1 cellular context compared by ENCODE assay signal in the genomic region with DNA sequence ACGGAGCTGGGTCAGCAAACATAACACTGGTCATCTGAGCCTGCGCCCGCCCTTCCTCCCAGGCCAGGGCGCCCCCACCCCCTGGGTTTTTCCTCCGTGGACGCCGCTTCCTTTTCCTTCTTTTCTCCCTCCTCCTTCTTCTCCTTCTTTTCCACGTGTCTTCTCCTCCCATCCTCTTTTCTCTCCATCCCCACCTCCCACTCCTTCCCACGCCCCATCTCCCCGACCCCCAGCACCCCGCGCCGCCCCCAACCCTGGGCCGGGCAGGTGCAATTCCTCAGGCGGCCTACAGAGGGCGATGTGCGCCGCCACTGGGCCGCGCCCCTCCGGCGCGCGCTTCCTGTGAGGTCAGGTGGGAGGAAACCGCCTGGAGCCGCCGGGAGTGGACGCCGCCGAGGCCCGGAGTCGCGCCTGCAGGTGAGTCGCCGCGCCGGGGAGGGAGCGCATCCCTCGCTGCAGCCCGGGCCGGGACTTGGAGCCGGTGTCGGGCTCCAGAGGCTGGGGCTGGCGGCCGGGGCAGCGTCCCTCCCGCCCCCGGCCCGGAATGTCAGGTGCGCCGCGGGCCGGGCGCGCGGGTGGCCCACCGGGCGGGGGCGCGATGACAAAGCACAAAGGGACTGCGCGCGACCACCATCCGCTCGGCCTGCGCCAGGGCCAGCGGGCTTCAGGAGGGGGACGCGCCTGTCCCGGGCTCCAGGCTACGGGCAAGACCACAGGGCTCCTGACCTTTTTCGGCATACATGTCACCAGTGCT.
TF ChIP-seq lines count a peak whose summit lies in the region.

A gene with protein sequence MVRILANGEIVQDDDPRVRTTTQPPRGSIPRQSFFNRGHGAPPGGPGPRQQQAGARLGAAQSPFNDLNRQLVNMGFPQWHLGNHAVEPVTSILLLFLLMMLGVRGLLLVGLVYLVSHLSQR (plus strand): TSS at position 351 of the 754 bp plus-strand sequence. CDS start 1,497 bp downstream, outside the sequence.

TF ChIP-seq in H1, 55 proteins besides CTCF, POLR2A, EP300 and RAD21 (continued from another document):
- TF ChIP-seq, protein P1, sequence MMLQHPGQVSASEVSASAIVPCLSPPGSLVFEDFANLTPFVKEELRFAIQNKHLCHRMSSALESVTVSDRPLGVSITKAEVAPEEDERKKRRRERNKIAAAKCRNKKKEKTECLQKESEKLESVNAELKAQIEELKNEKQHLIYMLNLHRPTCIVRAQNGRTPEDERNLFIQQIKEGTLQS (IDR thresholded peaks at IDR 0.05; ENCODE audit: insufficient read depth, low read depth, low read length) = 0 out of 2 replicates have a peak, but pooled peaks have one; percentile 17
- TF ChIP-seq TAF7 (optimal IDR thresholded peaks at IDR 0.05; ENCODE audit: borderline replicate concordance, low read depth, low read length) (peak; percentile 38), YY1 (IDR thresholded peaks at IDR 0.05; ENCODE audit: low read depth, low read length) (0 out of 2 replicates have a peak, but pooled peaks have one; percentile 26), SIN3A (conservative IDR thresholded peaks at IDR 0.05 in 1 of 2, IDR thresholded peaks at IDR 0.05 in 1 of 2; ENCODE audit: low read depth in 1 of 2, low read length in 2 of 2) (peak in 1 of 2 experiments; percentile 61; a peak in 1 of 4 replicates), CHD1 (IDR thresholded peaks at IDR 0.05; ENCODE audit: low read depth, low read length) (no peak), CREB1 (IDR thresholded peaks at IDR 0.05) (peak; percentile 30; the same call in 1 of the 2 replicates), JUND (IDR thresholded peaks at IDR 0.05; ENCODE audit: low read length) (no peak), RNF2 (IDR thresholded peaks at IDR 0.05; ENCODE audit: borderline replicate concordance, low read depth, low read length, missing control alignments, poor library complexity, severe bottlenecking) (no peak), ZNF274 (IDR thresholded peaks at IDR 0.05; ENCODE audit: borderline replicate concordance, extremely low read depth, low read length) (no peak), CTBP2 (IDR thresholded peaks at IDR 0.05; ENCODE audit: borderline replicate concordance, insufficient read depth, insufficient read length, low read length) (peak; percentile 55), SRF (IDR thresholded peaks at IDR 0.05; ENCODE audit: low read depth, low read length) (no peak), KDM4A (IDR thresholded peaks at IDR 0.05; ENCODE audit: low read depth, low read length, severe bottlenecking) (peak; percentile 97), SUZ12 (IDR thresholded peaks at IDR 0.05; ENCODE audit: low read length) (no peak), FOSL1 (IDR thresholded peaks at IDR 0.05; ENCODE audit: insufficient read depth, low read depth, low read length) (peak; percentile 62; the same call in 1 of the 2 replicates), JUN (IDR thresholded peaks at IDR 0.05; ENCODE audit: low read depth, low read length) (no peak), TCF12 (IDR thresholded peaks at IDR 0.05; ENCODE audit: low read depth, low read length) (no peak), TAF1 (IDR thresholded peaks at IDR 0.05; ENCODE audit: low read depth, low read length) (peak; percentile 66), PHF8 (conservative IDR thresholded peaks at IDR 0.05; ENCODE audit: low read depth, low read length) (peak; percentile 68), CBX5 (IDR thresholded peaks at IDR 0.05; ENCODE audit: low read depth, low read length) (no peak), MAFK (IDR thresholded peaks at IDR 0.05; ENCODE audit: low read depth, low read length) (no peak), TBP (IDR thresholded peaks at IDR 0.05; ENCODE audit: low read depth, low read length) (0 out of 2 replicates have a peak, but pooled peaks have one; percentile 35)
- TF ChIP-seq, protein P2, sequence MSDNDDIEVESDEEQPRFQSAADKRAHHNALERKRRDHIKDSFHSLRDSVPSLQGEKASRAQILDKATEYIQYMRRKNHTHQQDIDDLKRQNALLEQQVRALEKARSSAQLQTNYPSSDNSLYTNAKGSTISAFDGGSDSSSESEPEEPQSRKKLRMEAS (IDR thresholded peaks at IDR 0.05) = peak; percentile 65
- TF ChIP-seq, protein P3, sequence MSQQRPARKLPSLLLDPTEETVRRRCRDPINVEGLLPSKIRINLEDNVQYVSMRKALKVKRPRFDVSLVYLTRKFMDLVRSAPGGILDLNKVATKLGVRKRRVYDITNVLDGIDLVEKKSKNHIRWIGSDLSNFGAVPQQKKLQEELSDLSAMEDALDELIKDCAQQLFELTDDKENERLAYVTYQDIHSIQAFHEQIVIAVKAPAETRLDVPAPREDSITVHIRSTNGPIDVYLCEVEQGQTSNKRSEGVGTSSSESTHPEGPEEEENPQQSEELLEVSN (IDR thresholded peaks at IDR 0.05) = 0 out of 2 replicates have a peak, but pooled peaks have one; percentile 48
